ENCODE assay signal across 8 cellular contexts in the genomic region with DNA sequence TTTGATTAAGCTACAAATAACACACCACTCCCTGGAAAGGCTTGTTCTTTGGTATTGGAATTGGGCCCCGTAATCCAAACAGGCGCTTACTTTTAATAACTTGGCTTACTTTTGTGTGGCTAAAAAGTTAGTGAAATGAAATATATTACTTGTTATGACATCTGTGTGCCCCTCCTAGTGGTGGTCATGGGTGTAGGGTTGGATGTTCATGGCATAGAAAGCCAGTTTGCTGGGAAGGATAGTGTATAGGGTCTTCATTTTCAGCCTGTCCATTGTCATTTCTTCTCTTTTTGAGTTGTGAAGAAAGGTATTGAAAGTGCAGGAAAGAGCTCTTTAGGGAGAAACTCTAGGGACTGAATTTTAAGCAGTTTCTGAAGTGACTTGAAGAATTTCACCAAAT. TPM values are rescaled to one million over a fixed set of nuclear protein-coding genes. Genes with fewer than 3 reads are reported as not detected.
DNase-seq lines count a peak whose midpoint lies in the region; ATAC-seq, FAIRE-seq and TF ChIP-seq lines count a peak whose summit lies in the region.
"Had no signal": no experiment of that assay in that cellular context is flagged by ENCODE, and none has a peak within 500 bp of the region (broad histone marks: within the 10 kb centered on the region; RNA-seq: fewer than 3 reads in every experiment).

No MANE protein-coding gene starts in this region.

- 55% methylated on average over 2 of the region's 2 CpGs for WGBS in K562 (ENCODE audit: insufficient coverage, low coverage, missing lambda C conversion rate)
- 13 to 25% methylated on average over 2 of the region's 2 CpGs for WGBS in aorta, 2 donors

- H3K36me3 ChIP-seq in K562 (ENCODE audit: control insufficient read depth, insufficient read depth, low read length) (peaks cover 42% of the 10 kb centered on the region), aorta (ENCODE audit: control insufficient read depth in 1 of 2, insufficient read depth in 2 of 2, low read length in 1 of 2) (no peaks in the 10 kb centered on the region)

- no peaks in the 10 kb centered on the region for H3K9me3 Mint-ChIP-seq in naive thymus-derived CD8-positive, alpha-beta T cell

- H3K4me3 ChIP-seq in K562 (no peak overlapping the region), aorta (ENCODE audit: low read length in 2 of 2) (no peak overlapping the region)

- no peak overlapping the region for H2AFZ ChIP-seq in K562 (ENCODE audit: low read depth, low read length)

- intact Hi-C loops in K562 (cut with micrococcal nuclease) (loop anchor here (5.0 to 10.0 kb wide), 2 partner anchors 113 to 551 kb away; a partner anchor contains a TSS), aorta (cut with DNase I) (no loop called here)

- POLR2A ChIA-PET in K562 (lab: Yijun Ruan, JAX): interaction anchor here (0.6 to 2.0 kb wide), 2 partner anchors 8 kb away, joined by 3 to 7 read pairs; no protein-coding TSS in a partner anchor
- POLR2A ChIA-PET in naive thymus-derived CD8-positive, alpha-beta T cell (lab: Charles Lee): interaction anchor here (0.6 to 1.6 kb wide), 4 partner anchors 23 to 41 kb away, joined by 3 to 4 read pairs (median 4); no protein-coding TSS in a partner anchor

- TF ChIP-seq EP300 in K562 (IDR thresholded peaks at IDR 0.05; ENCODE audit: low read length): no peak

- peaks cover 61 to 97% (median 86%) of the 10 kb centered on the region in 4 donors for H3K4me1 Mint-ChIP-seq in naive thymus-derived CD8-positive, alpha-beta T cell

- H3K9me1 ChIP-seq in K562 (ENCODE audit: control insufficient read depth, insufficient read depth, low read length): no peaks in the 10 kb centered on the region

- H3K27ac ChIP-seq in K562 (ENCODE audit: extremely low read depth, low read depth, low read length): no peak overlapping the region
- no peak overlapping the region for H3K27ac ChIP-seq in aorta (ENCODE audit: low read depth in 1 of 2, low read length in 2 of 2)
- H3K27ac ChIP-seq: RWPE1 had no signal

- H3K4me3 Mint-ChIP-seq in naive thymus-derived CD8-positive, alpha-beta T cell: peak overlapping the region in 9 of 10 donors; percentile 21 to 97 (median 40)

- H3K79me2 ChIP-seq in K562 (ENCODE audit: control insufficient read depth, insufficient read depth, low read length): peaks cover 92% of the 10 kb centered on the region

- no peaks in the 10 kb centered on the region; the same call in 1 of the 2 replicates for H4K20me1 ChIP-seq in K562 (replicated peaks; ENCODE audit: control insufficient read depth, insufficient read depth, low read length)

- no peak for TF ChIP-seq POLR2A in K562 (conservative IDR thresholded peaks at IDR 0.05)

- TF ChIP-seq RAD21 in K562 (CRISPR knock-in tag; conservative IDR thresholded peaks at IDR 0.05 in 1 of 2, IDR thresholded peaks at IDR 0.05 in 1 of 2): peak in 1 of 2 experiments; percentile 48; a peak in 2 of 4 replicates

- FAIRE-seq in K562 (lab: Jason Lieb, UNC): no peak

- H3K4me1 ChIP-seq in K562 (replicated peaks in 1 of 2; ENCODE audit: control insufficient read depth in 2 of 2, insufficient read depth in 2 of 2, low read length in 2 of 2) (peaks cover 5 to 57% of the 10 kb centered on the region in 2 experiments), aorta (ENCODE audit: control insufficient read depth in 1 of 2, insufficient read depth in 2 of 2, low read length in 2 of 2) (peaks cover 0 to 4% of the 10 kb centered on the region in 2 donors)

- no peaks in the 10 kb centered on the region for H3K9me3 ChIP-seq in K562 (replicated peaks; ENCODE audit: control insufficient read depth, insufficient read depth, low read depth, low read length)
- no peaks in the 10 kb centered on the region for H3K9me3 ChIP-seq in aorta (ENCODE audit: control insufficient read depth, low read length)

- no peaks in the 10 kb centered on the region for H3K27me3 Mint-ChIP-seq in naive thymus-derived CD8-positive, alpha-beta T cell

- no peaks in the 10 kb centered on the region for H3K27me3 ChIP-seq in K562 (ENCODE audit: control insufficient read depth in 2 of 2, insufficient read depth in 2 of 2, low read length in 2 of 2)
- no peaks in the 10 kb centered on the region for H3K27me3 ChIP-seq in aorta (ENCODE audit: control insufficient read depth in 1 of 2, insufficient read depth in 2 of 2, low read length in 1 of 2)

- no peak overlapping the region for H3K9ac ChIP-seq in K562 (ENCODE audit: insufficient read depth in 1 of 2, low read depth in 2 of 2, low read length in 2 of 2)

- BruUV-seq in K562 (replicated peaks; lab: Mats Ljungman, UMichigan): no TSS peak

- peak; percentile 43 to 56 (median 56) for TF ChIP-seq CTCF in K562 (IDR thresholded peaks at IDR 0.05 in 2 of 3, conservative IDR thresholded peaks at IDR 0.05 in 1 of 3; ENCODE audit: insufficient read depth in 2 of 3, low read depth in 1 of 3, low read length in 3 of 3)

- peak overlapping the region in 9 of 10 donors; percentile 5 to 89 (median 59) for H3K27ac Mint-ChIP-seq in naive thymus-derived CD8-positive, alpha-beta T cell

- in situ Hi-C loops in K562 (cut with MboI): no loop called here

- CTCF ChIA-PET in K562 (lab: Yijun Ruan, JAX; ENCODE audit: low intra/inter-chr PET ratio): no interaction called here

- H3K36me3 Mint-ChIP-seq in naive thymus-derived CD8-positive, alpha-beta T cell: peaks cover 8 to 75% (median 11%) of the 10 kb centered on the region in 3 donors

- H3K4me2 ChIP-seq in K562 (ENCODE audit: insufficient read depth, low read length): no peak overlapping the region

- peak; percentile 42 for DNase-seq in ELR (ENCODE audit: low read depth)
- DNase-seq in HT-29 (ENCODE audit: low spot score): peak; percentile 25
- DNase-seq in K562 (ENCODE audit: extremely low read depth in 1 of 4, low spot score in 3 of 4): no peak
- DNase-seq in naive thymus-derived CD8-positive, alpha-beta T cell: peak in 2 of 10 donors; percentile 4 to 32
- DNase-seq in aorta: no peak
- DNase-seq in NK-92 (lab: John Stamatoyannopoulos, UW; ENCODE audit: unreplicated experiment): no peak
- DNase-seq in AG08395 (ENCODE audit: low spot score): no peak

- ATAC-seq in K562 (no peak), aorta (ENCODE audit: low FRiP score) (no peak)
- ATAC-seq in naive thymus-derived CD8-positive, alpha-beta T cell: peak in 1 of 2 donors; percentile 36

TF ChIP-seq in K562, 482 proteins besides CTCF, POLR2A, EP300 and RAD21:
- TF ChIP-seq, protein P1, sequence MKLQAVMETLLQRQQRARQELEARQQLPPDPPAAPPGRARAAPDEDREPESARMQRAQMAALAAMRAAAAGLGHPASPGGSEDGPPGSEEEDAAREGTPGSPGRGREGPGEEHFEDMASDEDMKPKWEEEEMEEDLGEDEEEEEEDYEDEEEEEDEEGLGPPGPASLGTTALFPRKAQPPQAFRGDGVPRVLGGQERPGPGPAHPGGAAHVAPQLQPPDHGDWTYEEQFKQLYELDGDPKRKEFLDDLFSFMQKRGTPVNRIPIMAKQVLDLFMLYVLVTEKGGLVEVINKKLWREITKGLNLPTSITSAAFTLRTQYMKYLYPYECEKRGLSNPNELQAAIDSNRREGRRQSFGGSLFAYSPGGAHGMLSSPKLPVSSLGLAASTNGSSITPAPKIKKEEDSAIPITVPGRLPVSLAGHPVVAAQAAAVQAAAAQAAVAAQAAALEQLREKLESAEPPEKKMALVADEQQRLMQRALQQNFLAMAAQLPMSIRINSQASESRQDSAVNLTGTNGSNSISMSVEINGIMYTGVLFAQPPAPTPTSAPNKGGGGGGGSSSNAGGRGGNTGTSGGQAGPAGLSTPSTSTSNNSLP (IDR thresholded peaks at IDR 0.05; ENCODE audit: borderline replicate concordance, low read depth, low read length): peak; percentile 45; the same call in 1 of the 2 replicates
- no peak for TF ChIP-seq SREBF2 (CRISPR knock-in tag; IDR thresholded peaks at IDR 0.05)

RNA-seq across cellular contexts. Expression of a gene that starts 5.9 kb away (rescaled TPM):
- 15.5 and 15.6 TPM in 2 replicates for total RNA-seq in HT-29 (2014; rRNA removed; shearing (Covaris generic))
- total RNA-seq in K562 (2011; cell fraction: chromatin; rRNA removed; ENCODE audit: low replicate concordance): 151 and 280 TPM in 2 replicates
- 66.0 and 81.3 TPM in 2 replicates for total RNA-seq in K562 (2011; cell fraction: nucleolus; rRNA removed)
- 113 TPM in 2 replicates for total RNA-seq in K562 (2011; cell fraction: nucleoplasm; rRNA removed)
- total RNA-seq in K562 (2014; rRNA removed) (20.7 and 23.6 TPM in 2 replicates), K562 (2014; rRNA removed; fragmentation: Illumina TruSeq; extraction: Trizol) (50.9 and 56.3 TPM in 2 replicates), K562 (2015; rRNA removed; fragmentation: Illumina TruSeq; extraction: Trizol) (38.7 and 42.7 TPM in 2 replicates), K562 (2021) (28.4 and 30.9 TPM in 2 replicates), aorta (10 to 100 TPM in 1 of 2 donors, 1 to 10 TPM in 1; 8.3 to 14.0 TPM)
- polyA plus RNA-seq in K562 (2011; rRNA removed) (32.6 and 45.2 TPM in 2 replicates), K562 (2014; fragmentation: Illumina TruSeq; extraction: Trizol) (58.3 and 74.3 TPM in 2 replicates), K562 (2014; fragmentation: Nextera tagmentation; extraction: Ambion mirVana) (10 to 100 TPM; 17.0 to 33.4 TPM), K562 (2014; rRNA removed) (24.5 and 25.7 TPM in 2 replicates), aorta (1 to 10 TPM in 1 of 2 donors, under 1 TPM in 1; 0.88 to 1.7 TPM)
- 16.2 and 20.7 TPM in 2 replicates for polyA plus RNA-seq in K562 (2011; cell fraction: cytosol; rRNA removed)
- 39.5 and 41.7 TPM in 2 replicates for polyA plus RNA-seq in K562 (2011; cell fraction: nucleus; rRNA removed)
- 15.2 and 28.1 TPM in 2 replicates for polyA plus RNA-seq in K562 (2012)
- polyA minus RNA-seq in K562 (2011; rRNA and poly(A)+ RNA removed): 87.6 and 93.7 TPM in 2 replicates
- polyA minus RNA-seq in K562 (2011; cell fraction: cytosol; rRNA and poly(A)+ RNA removed): 21.4 and 28.6 TPM in 2 replicates
- 96.7 and 136 TPM in 2 replicates for polyA minus RNA-seq in K562 (2011; cell fraction: nucleus; rRNA and poly(A)+ RNA removed)
- 10 to 100 TPM; 61.9 to 63.4 TPM for total RNA-seq in naive thymus-derived CD8-positive, alpha-beta T cell
- polyA plus RNA-seq in naive thymus-derived CD8-positive, alpha-beta T cell: 10 to 100 TPM; 17.1 to 31.5 (median 24.9) TPM

Comparison
In these comparisons a context has a peak if more than half of its experiments do, and no peak if none do; other contexts are left out.
1. DNase-seq: peak in ELR (single experiment) and HT-29 (single experiment); none in K562 (0 of 4), aorta (0 of 2), NK-92 (single experiment) and AG08395 (single experiment).